ENCODE assay signal across 8 cellular contexts in the genomic region with DNA sequence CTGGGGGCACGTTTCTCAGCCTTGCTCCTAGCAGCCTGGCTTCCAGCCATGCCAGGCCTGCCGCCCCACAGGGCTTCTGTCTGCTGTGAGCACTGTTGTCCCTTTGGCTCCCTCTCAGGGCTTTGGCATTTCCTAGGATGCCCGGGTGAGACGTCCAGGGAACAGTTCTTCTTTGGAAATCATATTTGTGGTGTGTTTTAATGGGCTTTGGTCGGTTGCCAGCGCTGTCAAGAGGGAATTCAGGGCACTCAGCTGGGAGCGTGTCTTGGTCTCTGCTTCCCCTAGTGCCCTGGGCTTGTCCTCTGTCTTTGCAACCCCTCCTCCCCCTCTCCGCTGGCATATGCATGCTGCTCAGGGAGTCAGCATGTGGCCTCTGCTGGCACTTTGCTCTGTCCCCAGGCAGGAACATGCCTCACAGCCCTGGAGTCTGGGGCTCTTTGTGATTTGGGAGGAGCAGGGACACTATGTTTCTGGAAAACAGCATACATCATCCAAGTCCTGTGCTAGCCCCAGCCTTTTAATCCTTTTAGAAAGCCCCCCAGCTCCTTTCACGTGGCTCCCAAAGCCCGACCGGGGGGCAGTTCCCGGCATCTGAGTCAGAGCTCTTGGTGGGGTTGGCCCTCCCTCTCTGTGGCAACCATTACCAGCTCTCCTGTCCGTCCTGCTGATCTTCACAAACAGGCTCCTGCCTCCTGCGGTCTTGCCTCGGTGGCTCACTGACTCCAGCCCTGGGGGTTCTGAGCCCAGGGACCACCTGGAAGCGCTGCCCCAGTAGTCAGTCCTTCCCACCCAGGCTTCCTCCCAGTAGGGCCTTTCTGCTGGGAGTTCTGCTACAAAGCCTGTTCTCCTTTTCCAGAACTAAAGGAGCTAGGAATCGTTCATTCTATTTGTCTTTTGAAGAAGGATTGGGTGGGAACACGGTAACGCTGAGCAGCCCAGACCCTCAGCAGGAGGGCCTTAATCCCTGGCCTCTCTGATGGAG. TPM values are rescaled to one million over a fixed set of nuclear protein-coding genes. Genes with fewer than 3 reads are reported as not detected.
DNase-seq lines count a peak whose midpoint lies in the region; ATAC-seq and TF ChIP-seq lines count a peak whose summit lies in the region.

No MANE protein-coding gene starts in this region.

- peak; percentile 81 to 87 (median 84) for ATAC-seq in psoas muscle
- no peak for ATAC-seq in HG03159 (IDR thresholded peaks at IDR 0.05; ENCODE audit: unreplicated experiment)
- ATAC-seq in HG02852 (IDR thresholded peaks at IDR 0.05; ENCODE audit: unreplicated experiment), result no peak

- H3K27ac ChIP-seq in psoas muscle, result peak overlapping the region; percentile 85

- H3K36me3 ChIP-seq in psoas muscle (ENCODE audit: insufficient read depth in 1 of 2, low read depth in 1 of 2), result peaks cover 0 to 9% of the 10 kb centered on the region in 2 donors

- peak; percentile 15 for TF ChIP-seq CTCF in psoas muscle (IDR thresholded peaks at IDR 0.05)

- no peaks in the 10 kb centered on the region for H3K9me3 ChIP-seq in psoas muscle

- H3K27me3 ChIP-seq in psoas muscle (ENCODE audit: insufficient read depth in 3 of 3, low read length in 2 of 3), result no peaks in the 10 kb centered on the region

- peaks cover 81% of the 10 kb centered on the region for H3K4me1 ChIP-seq in psoas muscle

- peak; percentile 96 for DNase-seq in ELR (ENCODE audit: low read depth)
- DNase-seq in SW 1271 (lab: John Stamatoyannopoulos, UW), result peak; percentile 78 to 96
- DNase-seq in glomerular visceral epithelial cell (ENCODE audit: extremely low spot score), result peak; percentile 99
- DNase-seq in psoas muscle, result peak; percentile 78 to 95
- DNase-seq in NCI-H146 (lab: John Stamatoyannopoulos, UW), result no peak
- DNase-seq in activated CD4-positive, alpha-beta T cell treated with anti-CD3 and anti-CD28 coated beads for 48 hours, result no peak

- WGBS in psoas muscle, 3 donors, result 31 to 40% (median 38%) methylated on average over 19 of the region's 19 CpGs

- intact Hi-C loops in psoas muscle (cut with DNase I), result no loop called here

- H3K4me3 ChIP-seq in psoas muscle, result peak overlapping the region; percentile 10

RNA-seq across cellular contexts. Expression of gene SAP30BP, which starts 26.7 kb away (rescaled TPM):
- total RNA-seq in psoas muscle, result 10 to 100 TPM; 40.9 to 68.5 (median 46.7) TPM
- polyA plus RNA-seq in psoas muscle, result 100 to 1,000 TPM in 1 of 3 donors, 10 to 100 TPM in 2; 71.9 to 123 (median 79.4) TPM

RNA-seq across cellular contexts. Expression of gene RECQL5, which starts 26.8 kb away (rescaled TPM):
- 10 to 100 TPM in 2 of 4 donors, 1 to 10 TPM in 2; 6.8 to 15.5 (median 9.6) TPM for total RNA-seq in psoas muscle
- 10 to 100 TPM in 1 of 3 donors, 1 to 10 TPM in 2; 5.7 to 16.0 (median 7.8) TPM for polyA plus RNA-seq in psoas muscle

RNA-seq across cellular contexts. Expression of gene ITGB4, which starts 27.5 kb away (rescaled TPM):
- 1 to 10 TPM; 1.3 to 5.7 (median 3.9) TPM for total RNA-seq in psoas muscle
- 1 to 10 TPM; 1.5 to 2.1 (median 1.6) TPM for polyA plus RNA-seq in psoas muscle

Comparison
In these comparisons a context has a peak if more than half of its experiments do, and no peak if none do; other contexts are left out.
1. DNase-seq: peak in ELR (single experiment), SW 1271 (2 of 2), glomerular visceral epithelial cell (single experiment) and psoas muscle (2 of 2); none in NCI-H146 (single experiment) and activated CD4-positive, alpha-beta T cell treated with anti-CD3 and anti-CD28 coated beads for 48 hours (single experiment).
2. ATAC-seq: peak in psoas muscle (4 of 4); none in HG03159 (single experiment) and HG02852 (single experiment).